1 cellular context compared by ENCODE assay signal in genomic region chr7:13628231-13629001, GRCh38.
TF ChIP-seq lines count a peak whose summit lies in the region.

No MANE protein-coding gene starts in this region.

TF ChIP-seq in K562, 482 proteins besides CTCF, POLR2A, EP300 and RAD21 (continued from another document):
- TF ChIP-seq ZBTB9 (CRISPR knock-in tag; IDR thresholded peaks at IDR 0.05) (no peak), ZNF79 (CRISPR knock-in tag; IDR thresholded peaks at IDR 0.05; ENCODE audit: low read depth) (no peak), ZKSCAN1 (IDR thresholded peaks at IDR 0.05; ENCODE audit: low read depth, low read length) (no peak), ZNF395 (CRISPR knock-in tag; IDR thresholded peaks at IDR 0.05) (no peak)
